In genomic region chr11:119476666-119477331, GRCh38 we compare ENCODE assay signal across 15 cellular contexts. TPM values are rescaled to one million over a fixed set of nuclear protein-coding genes. Genes with fewer than 3 reads are reported as not detected.
"Had no signal": no experiment of that assay in that cellular context is flagged by ENCODE, and none has a peak within 500 bp of the region (broad histone marks: within the 10 kb centered on the region; RNA-seq: fewer than 3 reads in every experiment).

No MANE protein-coding gene starts in this region.

- H3K27me3 ChIP-seq: adrenal gland, dorsolateral prefrontal cortex had no signal

- ATAC-seq: activated CD8-positive, alpha-beta T cell treated with anti-CD3 and anti-CD28 coated beads for 36 hours; esophagus mucosa; left lung; natural killer cell; sciatic nerve; stimulated activated naive CD8-positive, alpha-beta T cell treated with anti-CD3 and anti-CD28 coated beads, Interleukin-15, amount 100 ng/mL, for 72 hours had no signal

- H3K9me3 ChIP-seq: adrenal gland, left lung, thoracic aorta had no signal

- H3K4me3 ChIP-seq: adrenal gland, cardiac muscle cell, dorsolateral prefrontal cortex, left lung, thoracic aorta had no signal

- DNase-seq: activated CD4-positive, alpha-beta T cell treated with anti-CD3 and anti-CD28 coated beads for 1 hour; activated CD8-positive, alpha-beta T cell treated with anti-CD3 and anti-CD28 coated beads for 36 hours; dorsolateral prefrontal cortex; natural killer cell; stimulated activated naive CD8-positive, alpha-beta T cell treated with anti-CD3 and anti-CD28 coated beads, Interleukin-15, amount 100 ng/mL, for 72 hours had no signal

- FAIRE-seq: keratinocyte, urothelium cell line had no signal

- H3K9me3 Mint-ChIP-seq: activated CD8-positive, alpha-beta T cell treated with anti-CD3 and anti-CD28 coated beads for 36 hours; activated naive CD4-positive, alpha-beta T cell treated with anti-CD3 and anti-CD28 coated beads, Interleukin-2, amount 50 U/mL, for 24 hours; memory B cell; natural killer cell; stimulated activated naive CD8-positive, alpha-beta T cell treated with anti-CD3 and anti-CD28 coated beads, Interleukin-15, amount 100 ng/mL, for 72 hours had no signal

- H3K4me3 Mint-ChIP-seq: activated CD8-positive, alpha-beta T cell treated with anti-CD3 and anti-CD28 coated beads for 36 hours; activated naive CD4-positive, alpha-beta T cell treated with anti-CD3 and anti-CD28 coated beads, Interleukin-2, amount 50 U/mL, for 24 hours; memory B cell; natural killer cell; stimulated activated naive CD8-positive, alpha-beta T cell treated with anti-CD3 and anti-CD28 coated beads, Interleukin-15, amount 100 ng/mL, for 72 hours had no signal

- H3K4me1 Mint-ChIP-seq: activated naive CD4-positive, alpha-beta T cell treated with anti-CD3 and anti-CD28 coated beads, Interleukin-2, amount 50 U/mL, for 24 hours had no signal

- H3K27ac Mint-ChIP-seq: activated CD8-positive, alpha-beta T cell treated with anti-CD3 and anti-CD28 coated beads for 36 hours; activated naive CD4-positive, alpha-beta T cell treated with anti-CD3 and anti-CD28 coated beads, Interleukin-2, amount 50 U/mL, for 24 hours; memory B cell; natural killer cell had no signal

- H3K36me3 Mint-ChIP-seq: activated naive CD4-positive, alpha-beta T cell treated with anti-CD3 and anti-CD28 coated beads, Interleukin-2, amount 50 U/mL, for 24 hours; natural killer cell had no signal

- H3K36me3 ChIP-seq: adrenal gland, cardiac muscle cell, left lung, thoracic aorta had no signal

- H3K27ac ChIP-seq: adrenal gland, cardiac muscle cell, dorsolateral prefrontal cortex, left lung, thoracic aorta had no signal

RNA-seq across cellular contexts. Expression of gene THY1, which starts 53.8 kb away (rescaled TPM):
- total RNA-seq: natural killer cell had no signal
